Comparison of ENCODE assay signal across 1 cellular context in the genomic region with DNA sequence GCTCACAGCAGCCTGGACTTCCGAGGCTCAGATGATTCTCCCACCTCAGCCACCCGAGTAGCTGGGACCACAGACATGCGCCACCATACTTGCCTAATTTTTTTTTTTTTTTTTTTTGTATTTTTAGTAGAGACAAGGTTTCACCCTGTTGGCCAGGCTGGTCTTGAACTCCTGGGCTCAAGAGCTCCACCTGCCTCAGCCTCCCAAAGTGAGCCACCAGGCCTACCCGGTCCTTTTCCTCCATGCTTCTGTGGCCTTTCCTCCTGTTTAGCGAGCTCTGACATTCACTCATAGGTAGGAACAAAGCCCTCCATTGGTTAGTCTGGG.
A peak's percentile ranks its signal among the peaks of the same experiment; 100 is the strongest.
TF ChIP-seq lines count a peak whose summit lies in the region.

No MANE protein-coding gene starts in this region.

TF ChIP-seq in K562, 482 proteins besides CTCF, POLR2A, EP300 and RAD21:
- TF ChIP-seq, protein P1, sequence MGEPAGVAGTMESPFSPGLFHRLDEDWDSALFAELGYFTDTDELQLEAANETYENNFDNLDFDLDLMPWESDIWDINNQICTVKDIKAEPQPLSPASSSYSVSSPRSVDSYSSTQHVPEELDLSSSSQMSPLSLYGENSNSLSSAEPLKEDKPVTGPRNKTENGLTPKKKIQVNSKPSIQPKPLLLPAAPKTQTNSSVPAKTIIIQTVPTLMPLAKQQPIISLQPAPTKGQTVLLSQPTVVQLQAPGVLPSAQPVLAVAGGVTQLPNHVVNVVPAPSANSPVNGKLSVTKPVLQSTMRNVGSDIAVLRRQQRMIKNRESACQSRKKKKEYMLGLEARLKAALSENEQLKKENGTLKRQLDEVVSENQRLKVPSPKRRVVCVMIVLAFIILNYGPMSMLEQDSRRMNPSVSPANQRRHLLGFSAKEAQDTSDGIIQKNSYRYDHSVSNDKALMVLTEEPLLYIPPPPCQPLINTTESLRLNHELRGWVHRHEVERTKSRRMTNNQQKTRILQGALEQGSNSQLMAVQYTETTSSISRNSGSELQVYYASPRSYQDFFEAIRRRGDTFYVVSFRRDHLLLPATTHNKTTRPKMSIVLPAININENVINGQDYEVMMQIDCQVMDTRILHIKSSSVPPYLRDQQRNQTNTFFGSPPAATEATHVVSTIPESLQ (CRISPR knock-in tag; IDR thresholded peaks at IDR 0.05), result 0 out of 2 replicates have a peak, but pooled peaks have one; percentile 36
- TF ChIP-seq ZNF785 (CRISPR knock-in tag; IDR thresholded peaks at IDR 0.05) (no peak), SMARCA4 (IDR thresholded peaks at IDR 0.05) (0 out of 2 replicates have a peak, but pooled peaks have one; percentile 10), ZNF384 (IDR thresholded peaks at IDR 0.05; ENCODE audit: low read depth, low read length) (0 out of 2 replicates have a peak, but pooled peaks have one; percentile 11), TAF15 (IDR thresholded peaks at IDR 0.05; ENCODE audit: low read depth, low read length) (no peak), CXXC5 (CRISPR knock-in tag; IDR thresholded peaks at IDR 0.05) (0 out of 2 replicates have a peak, but pooled peaks have one; percentile 25), NFRKB (IDR thresholded peaks at IDR 0.05; ENCODE audit: low read depth) (peak; percentile 70; the same call in 1 of the 2 replicates), BACH1 (tag; IDR thresholded peaks at IDR 0.05) (no peak), SMAD4 (CRISPR knock-in tag; conservative IDR thresholded peaks at IDR 0.05) (peak; percentile 41; the same call in 1 of the 2 replicates), SMC3 (conservative IDR thresholded peaks at IDR 0.05; ENCODE audit: insufficient read depth, low read depth, low read length) (0 out of 2 replicates have a peak, but pooled peaks have one; percentile 3), ELF1 (tag; IDR thresholded peaks at IDR 0.05) (no peak), YY1 (IDR thresholded peaks at IDR 0.05; ENCODE audit: borderline replicate concordance in 1 of 3, control insufficient read depth in 1 of 3, extremely low read depth in 1 of 3, insufficient read depth in 3 of 3, insufficient read length in 1 of 3, insufficient replicate concordance in 2 of 3, low read depth in 1 of 3, low read length in 2 of 3) (peak in 1 of 3 experiments; percentile 23), CBX2 (IDR thresholded peaks at IDR 0.05; ENCODE audit: insufficient read depth, low read length, poor library complexity, severe bottlenecking) (no peak)
- TF ChIP-seq, protein P2, sequence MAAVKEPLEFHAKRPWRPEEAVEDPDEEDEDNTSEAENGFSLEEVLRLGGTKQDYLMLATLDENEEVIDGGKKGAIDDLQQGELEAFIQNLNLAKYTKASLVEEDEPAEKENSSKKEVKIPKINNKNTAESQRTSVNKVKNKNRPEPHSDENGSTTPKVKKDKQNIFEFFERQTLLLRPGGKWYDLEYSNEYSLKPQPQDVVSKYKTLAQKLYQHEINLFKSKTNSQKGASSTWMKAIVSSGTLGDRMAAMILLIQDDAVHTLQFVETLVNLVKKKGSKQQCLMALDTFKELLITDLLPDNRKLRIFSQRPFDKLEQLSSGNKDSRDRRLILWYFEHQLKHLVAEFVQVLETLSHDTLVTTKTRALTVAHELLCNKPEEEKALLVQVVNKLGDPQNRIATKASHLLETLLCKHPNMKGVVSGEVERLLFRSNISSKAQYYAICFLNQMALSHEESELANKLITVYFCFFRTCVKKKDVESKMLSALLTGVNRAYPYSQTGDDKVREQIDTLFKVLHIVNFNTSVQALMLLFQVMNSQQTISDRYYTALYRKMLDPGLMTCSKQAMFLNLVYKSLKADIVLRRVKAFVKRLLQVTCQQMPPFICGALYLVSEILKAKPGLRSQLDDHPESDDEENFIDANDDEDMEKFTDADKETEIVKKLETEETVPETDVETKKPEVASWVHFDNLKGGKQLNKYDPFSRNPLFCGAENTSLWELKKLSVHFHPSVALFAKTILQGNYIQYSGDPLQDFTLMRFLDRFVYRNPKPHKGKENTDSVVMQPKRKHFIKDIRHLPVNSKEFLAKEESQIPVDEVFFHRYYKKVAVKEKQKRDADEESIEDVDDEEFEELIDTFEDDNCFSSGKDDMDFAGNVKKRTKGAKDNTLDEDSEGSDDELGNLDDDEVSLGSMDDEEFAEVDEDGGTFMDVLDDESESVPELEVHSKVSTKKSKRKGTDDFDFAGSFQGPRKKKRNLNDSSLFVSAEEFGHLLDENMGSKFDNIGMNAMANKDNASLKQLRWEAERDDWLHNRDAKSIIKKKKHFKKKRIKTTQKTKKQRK (IDR thresholded peaks at IDR 0.05; ENCODE audit: borderline replicate concordance, low read depth, low read length), result no peak
